In genomic region chr19:18440936-18441803, GRCh38 we compare ENCODE assay signal across 1 cellular context.
TF ChIP-seq lines count a peak whose summit lies in the region.

No MANE protein-coding gene starts in this region.

TF ChIP-seq in HepG2, 621 proteins besides CTCF, POLR2A, EP300 and RAD21 (continued from another document and continues in another):
- TF ChIP-seq BHLHE40 (IDR thresholded peaks at IDR 0.05; ENCODE audit: low read length) (no peak), ZNF496 (CRISPR knock-in tag; IDR thresholded peaks at IDR 0.05; ENCODE audit: insufficient replicate concordance) (no peak), ZNF414 (CRISPR knock-in tag; IDR thresholded peaks at IDR 0.05) (no peak), FOXK2 (IDR thresholded peaks at IDR 0.05) (no peak), ZNF432 (CRISPR knock-in tag; IDR thresholded peaks at IDR 0.05; ENCODE audit: borderline replicate concordance) (no peak), ZNF3 (CRISPR knock-in tag; IDR thresholded peaks at IDR 0.05) (no peak), MLLT10 (CRISPR knock-in tag; IDR thresholded peaks at IDR 0.05) (no peak), CAMTA2 (CRISPR knock-in tag; IDR thresholded peaks at IDR 0.05; ENCODE audit: borderline replicate concordance) (no peak), NFE2 (CRISPR knock-in tag; IDR thresholded peaks at IDR 0.05) (no peak), ZNF44 (CRISPR knock-in tag; IDR thresholded peaks at IDR 0.05) (no peak), ZNF549 (CRISPR knock-in tag; IDR thresholded peaks at IDR 0.05) (no peak), GATAD1 (CRISPR knock-in tag; IDR thresholded peaks at IDR 0.05) (no peak), STAT6 (CRISPR knock-in tag; IDR thresholded peaks at IDR 0.05; ENCODE audit: borderline replicate concordance) (no peak), YY1 (IDR thresholded peaks at IDR 0.05; ENCODE audit: insufficient read depth, insufficient replicate concordance, low read depth, low read length) (no peak), CCAR2 (optimal IDR thresholded peaks at IDR 0.05; ENCODE audit: low read depth, low read length) (no peak), SMARCC2 (IDR thresholded peaks at IDR 0.05) (no peak), NPAS2 (CRISPR knock-in tag; IDR thresholded peaks at IDR 0.05; ENCODE audit: borderline replicate concordance) (no peak), ZNF589 (CRISPR knock-in tag; conservative IDR thresholded peaks at IDR 0.05) (no peak), ZNF160 (CRISPR knock-in tag; IDR thresholded peaks at IDR 0.05) (no peak)
- TF ChIP-seq, protein P1, sequence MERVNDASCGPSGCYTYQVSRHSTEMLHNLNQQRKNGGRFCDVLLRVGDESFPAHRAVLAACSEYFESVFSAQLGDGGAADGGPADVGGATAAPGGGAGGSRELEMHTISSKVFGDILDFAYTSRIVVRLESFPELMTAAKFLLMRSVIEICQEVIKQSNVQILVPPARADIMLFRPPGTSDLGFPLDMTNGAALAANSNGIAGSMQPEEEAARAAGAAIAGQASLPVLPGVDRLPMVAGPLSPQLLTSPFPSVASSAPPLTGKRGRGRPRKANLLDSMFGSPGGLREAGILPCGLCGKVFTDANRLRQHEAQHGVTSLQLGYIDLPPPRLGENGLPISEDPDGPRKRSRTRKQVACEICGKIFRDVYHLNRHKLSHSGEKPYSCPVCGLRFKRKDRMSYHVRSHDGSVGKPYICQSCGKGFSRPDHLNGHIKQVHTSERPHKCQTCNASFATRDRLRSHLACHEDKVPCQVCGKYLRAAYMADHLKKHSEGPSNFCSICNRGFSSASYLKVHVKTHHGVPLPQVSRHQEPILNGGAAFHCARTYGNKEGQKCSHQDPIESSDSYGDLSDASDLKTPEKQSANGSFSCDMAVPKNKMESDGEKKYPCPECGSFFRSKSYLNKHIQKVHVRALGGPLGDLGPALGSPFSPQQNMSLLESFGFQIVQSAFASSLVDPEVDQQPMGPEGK (CRISPR knock-in tag; IDR thresholded peaks at IDR 0.05), result peak; percentile 85
- TF ChIP-seq, protein P2, sequence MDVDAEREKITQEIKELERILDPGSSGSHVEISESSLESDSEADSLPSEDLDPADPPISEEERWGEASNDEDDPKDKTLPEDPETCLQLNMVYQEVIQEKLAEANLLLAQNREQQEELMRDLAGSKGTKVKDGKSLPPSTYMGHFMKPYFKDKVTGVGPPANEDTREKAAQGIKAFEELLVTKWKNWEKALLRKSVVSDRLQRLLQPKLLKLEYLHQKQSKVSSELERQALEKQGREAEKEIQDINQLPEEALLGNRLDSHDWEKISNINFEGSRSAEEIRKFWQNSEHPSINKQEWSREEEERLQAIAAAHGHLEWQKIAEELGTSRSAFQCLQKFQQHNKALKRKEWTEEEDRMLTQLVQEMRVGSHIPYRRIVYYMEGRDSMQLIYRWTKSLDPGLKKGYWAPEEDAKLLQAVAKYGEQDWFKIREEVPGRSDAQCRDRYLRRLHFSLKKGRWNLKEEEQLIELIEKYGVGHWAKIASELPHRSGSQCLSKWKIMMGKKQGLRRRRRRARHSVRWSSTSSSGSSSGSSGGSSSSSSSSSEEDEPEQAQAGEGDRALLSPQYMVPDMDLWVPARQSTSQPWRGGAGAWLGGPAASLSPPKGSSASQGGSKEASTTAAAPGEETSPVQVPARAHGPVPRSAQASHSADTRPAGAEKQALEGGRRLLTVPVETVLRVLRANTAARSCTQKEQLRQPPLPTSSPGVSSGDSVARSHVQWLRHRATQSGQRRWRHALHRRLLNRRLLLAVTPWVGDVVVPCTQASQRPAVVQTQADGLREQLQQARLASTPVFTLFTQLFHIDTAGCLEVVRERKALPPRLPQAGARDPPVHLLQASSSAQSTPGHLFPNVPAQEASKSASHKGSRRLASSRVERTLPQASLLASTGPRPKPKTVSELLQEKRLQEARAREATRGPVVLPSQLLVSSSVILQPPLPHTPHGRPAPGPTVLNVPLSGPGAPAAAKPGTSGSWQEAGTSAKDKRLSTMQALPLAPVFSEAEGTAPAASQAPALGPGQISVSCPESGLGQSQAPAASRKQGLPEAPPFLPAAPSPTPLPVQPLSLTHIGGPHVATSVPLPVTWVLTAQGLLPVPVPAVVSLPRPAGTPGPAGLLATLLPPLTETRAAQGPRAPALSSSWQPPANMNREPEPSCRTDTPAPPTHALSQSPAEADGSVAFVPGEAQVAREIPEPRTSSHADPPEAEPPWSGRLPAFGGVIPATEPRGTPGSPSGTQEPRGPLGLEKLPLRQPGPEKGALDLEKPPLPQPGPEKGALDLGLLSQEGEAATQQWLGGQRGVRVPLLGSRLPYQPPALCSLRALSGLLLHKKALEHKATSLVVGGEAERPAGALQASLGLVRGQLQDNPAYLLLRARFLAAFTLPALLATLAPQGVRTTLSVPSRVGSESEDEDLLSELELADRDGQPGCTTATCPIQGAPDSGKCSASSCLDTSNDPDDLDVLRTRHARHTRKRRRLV (CRISPR knock-in tag; IDR thresholded peaks at IDR 0.05), result no peak
- TF ChIP-seq, protein P3, sequence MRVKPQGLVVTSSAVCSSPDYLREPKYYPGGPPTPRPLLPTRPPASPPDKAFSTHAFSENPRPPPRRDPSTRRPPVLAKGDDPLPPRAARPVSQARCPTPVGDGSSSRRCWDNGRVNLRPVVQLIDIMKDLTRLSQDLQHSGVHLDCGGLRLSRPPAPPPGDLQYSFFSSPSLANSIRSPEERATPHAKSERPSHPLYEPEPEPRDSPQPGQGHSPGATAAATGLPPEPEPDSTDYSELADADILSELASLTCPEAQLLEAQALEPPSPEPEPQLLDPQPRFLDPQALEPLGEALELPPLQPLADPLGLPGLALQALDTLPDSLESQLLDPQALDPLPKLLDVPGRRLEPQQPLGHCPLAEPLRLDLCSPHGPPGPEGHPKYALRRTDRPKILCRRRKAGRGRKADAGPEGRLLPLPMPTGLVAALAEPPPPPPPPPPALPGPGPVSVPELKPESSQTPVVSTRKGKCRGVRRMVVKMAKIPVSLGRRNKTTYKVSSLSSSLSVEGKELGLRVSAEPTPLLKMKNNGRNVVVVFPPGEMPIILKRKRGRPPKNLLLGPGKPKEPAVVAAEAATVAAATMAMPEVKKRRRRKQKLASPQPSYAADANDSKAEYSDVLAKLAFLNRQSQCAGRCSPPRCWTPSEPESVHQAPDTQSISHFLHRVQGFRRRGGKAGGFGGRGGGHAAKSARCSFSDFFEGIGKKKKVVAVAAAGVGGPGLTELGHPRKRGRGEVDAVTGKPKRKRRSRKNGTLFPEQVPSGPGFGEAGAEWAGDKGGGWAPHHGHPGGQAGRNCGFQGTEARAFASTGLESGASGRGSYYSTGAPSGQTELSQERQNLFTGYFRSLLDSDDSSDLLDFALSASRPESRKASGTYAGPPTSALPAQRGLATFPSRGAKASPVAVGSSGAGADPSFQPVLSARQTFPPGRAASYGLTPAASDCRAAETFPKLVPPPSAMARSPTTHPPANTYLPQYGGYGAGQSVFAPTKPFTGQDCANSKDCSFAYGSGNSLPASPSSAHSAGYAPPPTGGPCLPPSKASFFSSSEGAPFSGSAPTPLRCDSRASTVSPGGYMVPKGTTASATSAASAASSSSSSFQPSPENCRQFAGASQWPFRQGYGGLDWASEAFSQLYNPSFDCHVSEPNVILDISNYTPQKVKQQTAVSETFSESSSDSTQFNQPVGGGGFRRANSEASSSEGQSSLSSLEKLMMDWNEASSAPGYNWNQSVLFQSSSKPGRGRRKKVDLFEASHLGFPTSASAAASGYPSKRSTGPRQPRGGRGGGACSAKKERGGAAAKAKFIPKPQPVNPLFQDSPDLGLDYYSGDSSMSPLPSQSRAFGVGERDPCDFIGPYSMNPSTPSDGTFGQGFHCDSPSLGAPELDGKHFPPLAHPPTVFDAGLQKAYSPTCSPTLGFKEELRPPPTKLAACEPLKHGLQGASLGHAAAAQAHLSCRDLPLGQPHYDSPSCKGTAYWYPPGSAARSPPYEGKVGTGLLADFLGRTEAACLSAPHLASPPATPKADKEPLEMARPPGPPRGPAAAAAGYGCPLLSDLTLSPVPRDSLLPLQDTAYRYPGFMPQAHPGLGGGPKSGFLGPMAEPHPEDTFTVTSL (CRISPR knock-in tag; IDR thresholded peaks at IDR 0.05; ENCODE audit: borderline replicate concordance), result no peak
- TF ChIP-seq, protein P4, sequence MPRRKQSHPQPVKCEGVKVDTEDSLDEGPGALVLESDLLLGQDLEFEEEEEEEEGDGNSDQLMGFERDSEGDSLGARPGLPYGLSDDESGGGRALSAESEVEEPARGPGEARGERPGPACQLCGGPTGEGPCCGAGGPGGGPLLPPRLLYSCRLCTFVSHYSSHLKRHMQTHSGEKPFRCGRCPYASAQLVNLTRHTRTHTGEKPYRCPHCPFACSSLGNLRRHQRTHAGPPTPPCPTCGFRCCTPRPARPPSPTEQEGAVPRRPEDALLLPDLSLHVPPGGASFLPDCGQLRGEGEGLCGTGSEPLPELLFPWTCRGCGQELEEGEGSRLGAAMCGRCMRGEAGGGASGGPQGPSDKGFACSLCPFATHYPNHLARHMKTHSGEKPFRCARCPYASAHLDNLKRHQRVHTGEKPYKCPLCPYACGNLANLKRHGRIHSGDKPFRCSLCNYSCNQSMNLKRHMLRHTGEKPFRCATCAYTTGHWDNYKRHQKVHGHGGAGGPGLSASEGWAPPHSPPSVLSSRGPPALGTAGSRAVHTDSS (CRISPR knock-in tag; conservative IDR thresholded peaks at IDR 0.05), result no peak
- TF ChIP-seq, protein P5, sequence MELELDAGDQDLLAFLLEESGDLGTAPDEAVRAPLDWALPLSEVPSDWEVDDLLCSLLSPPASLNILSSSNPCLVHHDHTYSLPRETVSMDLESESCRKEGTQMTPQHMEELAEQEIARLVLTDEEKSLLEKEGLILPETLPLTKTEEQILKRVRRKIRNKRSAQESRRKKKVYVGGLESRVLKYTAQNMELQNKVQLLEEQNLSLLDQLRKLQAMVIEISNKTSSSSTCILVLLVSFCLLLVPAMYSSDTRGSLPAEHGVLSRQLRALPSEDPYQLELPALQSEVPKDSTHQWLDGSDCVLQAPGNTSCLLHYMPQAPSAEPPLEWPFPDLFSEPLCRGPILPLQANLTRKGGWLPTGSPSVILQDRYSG (CRISPR knock-in tag; IDR thresholded peaks at IDR 0.05), result no peak
- TF ChIP-seq, protein P6, sequence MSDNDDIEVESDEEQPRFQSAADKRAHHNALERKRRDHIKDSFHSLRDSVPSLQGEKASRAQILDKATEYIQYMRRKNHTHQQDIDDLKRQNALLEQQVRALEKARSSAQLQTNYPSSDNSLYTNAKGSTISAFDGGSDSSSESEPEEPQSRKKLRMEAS (IDR thresholded peaks at IDR 0.05), result no peak
- TF ChIP-seq, protein P7, sequence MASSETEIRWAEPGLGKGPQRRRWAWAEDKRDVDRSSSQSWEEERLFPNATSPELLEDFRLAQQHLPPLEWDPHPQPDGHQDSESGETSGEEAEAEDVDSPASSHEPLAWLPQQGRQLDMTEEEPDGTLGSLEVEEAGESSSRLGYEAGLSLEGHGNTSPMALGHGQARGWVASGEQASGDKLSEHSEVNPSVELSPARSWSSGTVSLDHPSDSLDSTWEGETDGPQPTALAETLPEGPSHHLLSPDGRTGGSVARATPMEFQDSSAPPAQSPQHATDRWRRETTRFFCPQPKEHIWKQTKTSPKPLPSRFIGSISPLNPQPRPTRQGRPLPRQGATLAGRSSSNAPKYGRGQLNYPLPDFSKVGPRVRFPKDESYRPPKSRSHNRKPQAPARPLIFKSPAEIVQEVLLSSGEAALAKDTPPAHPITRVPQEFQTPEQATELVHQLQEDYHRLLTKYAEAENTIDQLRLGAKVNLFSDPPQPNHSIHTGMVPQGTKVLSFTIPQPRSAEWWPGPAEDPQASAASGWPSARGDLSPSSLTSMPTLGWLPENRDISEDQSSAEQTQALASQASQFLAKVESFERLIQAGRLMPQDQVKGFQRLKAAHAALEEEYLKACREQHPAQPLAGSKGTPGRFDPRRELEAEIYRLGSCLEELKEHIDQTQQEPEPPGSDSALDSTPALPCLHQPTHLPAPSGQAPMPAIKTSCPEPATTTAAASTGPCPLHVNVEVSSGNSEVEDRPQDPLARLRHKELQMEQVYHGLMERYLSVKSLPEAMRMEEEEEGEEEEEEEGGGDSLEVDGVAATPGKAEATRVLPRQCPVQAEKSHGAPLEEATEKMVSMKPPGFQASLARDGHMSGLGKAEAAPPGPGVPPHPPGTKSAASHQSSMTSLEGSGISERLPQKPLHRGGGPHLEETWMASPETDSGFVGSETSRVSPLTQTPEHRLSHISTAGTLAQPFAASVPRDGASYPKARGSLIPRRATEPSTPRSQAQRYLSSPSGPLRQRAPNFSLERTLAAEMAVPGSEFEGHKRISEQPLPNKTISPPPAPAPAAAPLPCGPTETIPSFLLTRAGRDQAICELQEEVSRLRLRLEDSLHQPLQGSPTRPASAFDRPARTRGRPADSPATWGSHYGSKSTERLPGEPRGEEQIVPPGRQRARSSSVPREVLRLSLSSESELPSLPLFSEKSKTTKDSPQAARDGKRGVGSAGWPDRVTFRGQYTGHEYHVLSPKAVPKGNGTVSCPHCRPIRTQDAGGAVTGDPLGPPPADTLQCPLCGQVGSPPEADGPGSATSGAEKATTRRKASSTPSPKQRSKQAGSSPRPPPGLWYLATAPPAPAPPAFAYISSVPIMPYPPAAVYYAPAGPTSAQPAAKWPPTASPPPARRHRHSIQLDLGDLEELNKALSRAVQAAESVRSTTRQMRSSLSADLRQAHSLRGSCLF (CRISPR knock-in tag; IDR thresholded peaks at IDR 0.05; ENCODE audit: borderline replicate concordance), result no peak
